ENCODE assay signal across 16 cellular contexts in the genomic region with DNA sequence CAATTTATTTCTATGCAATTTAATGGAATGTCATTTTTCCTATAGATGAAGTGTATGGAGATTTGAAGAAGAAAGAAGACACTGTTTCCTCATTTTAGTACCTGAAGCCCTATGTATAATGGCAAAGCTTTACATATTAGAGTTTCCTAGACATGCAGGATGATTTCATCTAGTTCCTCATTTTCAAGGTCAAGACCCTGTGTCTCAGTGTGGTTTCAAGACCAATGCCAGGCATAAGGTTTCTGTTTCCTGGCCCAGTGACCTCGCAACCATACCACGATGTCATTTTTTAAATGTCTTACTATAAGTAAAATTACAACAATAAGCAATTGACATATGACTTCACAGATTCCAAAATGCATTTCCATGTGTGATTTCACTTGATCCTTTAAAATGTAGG.
DNase-seq lines count a peak whose midpoint lies in the region; ATAC-seq, FAIRE-seq and TF ChIP-seq lines count a peak whose summit lies in the region.
"Had no signal": no experiment of that assay in that cellular context is flagged by ENCODE, and none has a peak within 500 bp of the region (broad histone marks: within the 10 kb centered on the region; RNA-seq: fewer than 3 reads in every experiment).

No MANE protein-coding gene starts in this region.

- H3K79me2 ChIP-seq in OCI-LY3 (ENCODE audit: low read length) = no peaks in the 10 kb centered on the region

- DNase-seq in naive B cell (peak; percentile 46), NCI-H2029 (lab: John Stamatoyannopoulos, UW) (no peak), NCI-H2107 treated with DMSO at 0.1 percent for 48 hours (lab: John Stamatoyannopoulos, UW; ENCODE audit: unreplicated experiment) (no peak), small intestine (no peak)
- DNase-seq: activated effector memory CD4-positive, alpha-beta T cell treated with anti-CD3 and anti-CD28 coated beads, Interleukin-2, amount 50 U/mL, for 16 hours; NCI-H1436 treated with DMSO at 0.1 percent for 48 hours; nephron progenitor cell; stimulated activated CD4-positive, alpha-beta T cell treated with anti-CD3 and anti-CD28 coated beads, Interleukin-4, amount 100 ng/mL, for 24 hours; T1000 had no signal

- H3K36me3 Mint-ChIP-seq in naive B cell = no peaks in the 10 kb centered on the region
- H3K36me3 Mint-ChIP-seq: stimulated activated effector memory CD8-positive, alpha-beta T cell treated with anti-CD3 and anti-CD28 coated beads, Interleukin-12 subunit alpha, Interleukin-12 subunit beta, amount 100 ng/mL, for 72 hours had no signal

- H3K4me1 Mint-ChIP-seq in naive B cell = peaks cover 9 to 30% (median 25%) of the 10 kb centered on the region in 3 donors

- no peaks in the 10 kb centered on the region for H3K9me3 Mint-ChIP-seq in naive B cell
- H3K9me3 Mint-ChIP-seq: nephron progenitor cell; stimulated activated effector memory CD8-positive, alpha-beta T cell treated with anti-CD3 and anti-CD28 coated beads, Interleukin-12 subunit alpha, Interleukin-12 subunit beta, amount 100 ng/mL, for 72 hours had no signal

- H3K4me3 ChIP-seq in OCI-LY3 (ENCODE audit: low read length) = no peak overlapping the region
- no peak overlapping the region for H3K4me3 ChIP-seq in small intestine (ENCODE audit: low read depth in 1 of 2, low read length in 2 of 2)
- H3K4me3 ChIP-seq: ascending aorta, BLaER1 had no signal

- H3K27me3 ChIP-seq in OCI-LY3 (ENCODE audit: low read depth, low read length) (peaks cover 30% of the 10 kb centered on the region), small intestine (ENCODE audit: control insufficient read depth in 2 of 2, insufficient read depth in 2 of 2, low read length in 2 of 2) (no peaks in the 10 kb centered on the region)
- H3K27me3 ChIP-seq: ascending aorta, BLaER1 had no signal

- H2AFZ ChIP-seq in OCI-LY3 (ENCODE audit: low read depth, low read length) = no peak overlapping the region

- H4K20me1 ChIP-seq in OCI-LY3 (ENCODE audit: insufficient read depth, low read length) = no peaks in the 10 kb centered on the region
- H4K20me1 ChIP-seq: BLaER1 had no signal

- H3K4me3 Mint-ChIP-seq in naive B cell = no peak overlapping the region
- H3K4me3 Mint-ChIP-seq: nephron progenitor cell; stimulated activated effector memory CD8-positive, alpha-beta T cell treated with anti-CD3 and anti-CD28 coated beads, Interleukin-12 subunit alpha, Interleukin-12 subunit beta, amount 100 ng/mL, for 72 hours had no signal

- no peak for TF ChIP-seq CTCF in OCI-LY3 (IDR thresholded peaks at IDR 0.05; ENCODE audit: low read depth, low read length)

- H3K27ac Mint-ChIP-seq in naive B cell = peak overlapping the region in 1 of 6 donors; percentile 51
- H3K27ac Mint-ChIP-seq: nephron progenitor cell; stimulated activated effector memory CD8-positive, alpha-beta T cell treated with anti-CD3 and anti-CD28 coated beads, Interleukin-12 subunit alpha, Interleukin-12 subunit beta, amount 100 ng/mL, for 72 hours had no signal

- peaks cover 4 to 12% (median 11%) of the 10 kb centered on the region in 3 donors for H3K27me3 Mint-ChIP-seq in naive B cell

- FAIRE-seq in small intestine (lab: Jason Lieb, UNC) = no peak

- H3K36me3 ChIP-seq in OCI-LY3 (replicated peaks; ENCODE audit: low read depth, low read length) (no peaks in the 10 kb centered on the region), small intestine (ENCODE audit: control insufficient read depth in 2 of 2, insufficient read depth in 2 of 2, low read length in 2 of 2) (no peaks in the 10 kb centered on the region)
- H3K36me3 ChIP-seq: ascending aorta, BLaER1 had no signal

- 76 to 87% (median 76%) methylated on average over 2 of the region's 2 CpGs for WGBS in small intestine, 3 donors

- no peak overlapping the region for H3K9ac ChIP-seq in OCI-LY3 (ENCODE audit: low read length)
- H3K9ac ChIP-seq: BLaER1 had no signal

- H3K9me3 ChIP-seq in OCI-LY3 (ENCODE audit: insufficient read depth, low read length) (no peaks in the 10 kb centered on the region), small intestine (ENCODE audit: control insufficient read depth, low read depth) (no peaks in the 10 kb centered on the region)
- H3K9me3 ChIP-seq: ascending aorta, BLaER1 had no signal

- H3K4me2 ChIP-seq in OCI-LY3 (ENCODE audit: low read length) = peak overlapping the region; percentile 46
- H3K4me2 ChIP-seq: BLaER1 had no signal

- H3K4me1 ChIP-seq in OCI-LY3 (ENCODE audit: low read length) = peaks cover 22% of the 10 kb centered on the region
- H3K4me1 ChIP-seq in small intestine (ENCODE audit: control insufficient read depth in 2 of 2, insufficient read depth in 1 of 2, low read depth in 1 of 2, low read length in 1 of 2) = no peaks in the 10 kb centered on the region
- H3K4me1 ChIP-seq: ascending aorta had no signal

- H3K27ac ChIP-seq in OCI-LY3 (ENCODE audit: low read length) (no peak overlapping the region), small intestine (ENCODE audit: low read depth in 1 of 2, low read length in 1 of 2) (no peak overlapping the region)
- H3K27ac ChIP-seq: ascending aorta, BLaER1 had no signal

- ATAC-seq in GM18858 (IDR thresholded peaks at IDR 0.05; ENCODE audit: unreplicated experiment) (peak; percentile 33), HG03175 (IDR thresholded peaks at IDR 0.05; ENCODE audit: unreplicated experiment) (peak; percentile 61), naive B cell (ENCODE audit: low read depth in 2 of 2) (peak; percentile 73 to 85), HG03196 (IDR thresholded peaks at IDR 0.05; ENCODE audit: unreplicated experiment) (no peak)
- ATAC-seq: stimulated activated effector memory CD8-positive, alpha-beta T cell treated with anti-CD3 and anti-CD28 coated beads, Interleukin-12 subunit alpha, Interleukin-12 subunit beta, amount 100 ng/mL, for 72 hours had no signal
